ENCODE assay signal across 1 cellular context in genomic region chr12:57774634-57775033, GRCh38. TPM values are rescaled to one million over a fixed set of nuclear protein-coding genes. Genes with fewer than 3 reads are reported as not detected.
"Had no signal": no experiment of that assay in that cellular context is flagged by ENCODE, and none has a peak within 500 bp of the region (broad histone marks: within the 10 kb centered on the region; RNA-seq: fewer than 3 reads in every experiment).

No MANE protein-coding gene starts in this region.

RNA-seq across cellular contexts. Expression of gene CYP27B1, which starts 7.8 kb away (rescaled TPM):
- total RNA-seq: occipital lobe had no signal
